In genomic region chr14:92794547-92794941, GRCh38 we compare ENCODE assay signal across 8 cellular contexts. TPM values are rescaled to one million over a fixed set of nuclear protein-coding genes. Genes with fewer than 3 reads are reported as not detected.
A peak's percentile ranks its signal among the peaks of the same experiment; 100 is the strongest.
DNase-seq lines count a peak whose midpoint lies in the region; ATAC-seq lines count a peak whose summit lies in the region.

No MANE protein-coding gene starts in this region.

- peak overlapping the region; percentile 95 to 97 for H3K4me3 Mint-ChIP-seq in stimulated activated naive CD8-positive, alpha-beta T cell treated with anti-CD3 and anti-CD28 coated beads, Interleukin-15, amount 100 ng/mL, for 72 hours

- ATAC-seq in stimulated activated naive CD8-positive, alpha-beta T cell treated with anti-CD3 and anti-CD28 coated beads, Interleukin-15, amount 100 ng/mL, for 72 hours: no peak
- no peak for ATAC-seq in GM18873 (IDR thresholded peaks at IDR 0.05; ENCODE audit: low FRiP score, unreplicated experiment)

- H3K27me3 Mint-ChIP-seq in stimulated activated naive CD8-positive, alpha-beta T cell treated with anti-CD3 and anti-CD28 coated beads, Interleukin-15, amount 100 ng/mL, for 72 hours: no peaks in the 10 kb centered on the region

- peaks cover 46% of the 10 kb centered on the region for H3K4me1 Mint-ChIP-seq in stimulated activated naive CD8-positive, alpha-beta T cell treated with anti-CD3 and anti-CD28 coated beads, Interleukin-15, amount 100 ng/mL, for 72 hours

- DNase-seq in GM03348 (ENCODE audit: low spot score): peak; percentile 31
- peak; percentile 45 for DNase-seq in amniotic epithelial cell (ENCODE audit: low read depth)
- DNase-seq in stimulated activated naive CD8-positive, alpha-beta T cell treated with anti-CD3 and anti-CD28 coated beads, Interleukin-15, amount 100 ng/mL, for 72 hours: peak in 1 of 2 donors; percentile 21
- DNase-seq in HCEC 1CT: no peak
- DNase-seq in SKM-1 (lab: John Stamatoyannopoulos, UW; ENCODE audit: unreplicated experiment): no peak

- H3K27ac ChIP-seq in HUES64 (ENCODE audit: low read depth, low read length) (peak overlapping the region; percentile 82), iPS-20b (ENCODE audit: low read length) (no peak overlapping the region)

- peaks cover 21% of the 10 kb centered on the region for H3K36me3 ChIP-seq in HUES64 (ENCODE audit: insufficient read depth, low read length)
- H3K36me3 ChIP-seq in iPS-20b (ENCODE audit: insufficient read depth, low read depth, low read length): peaks cover 15% of the 10 kb centered on the region

- H3K9ac ChIP-seq in HUES64 (ENCODE audit: low read depth, low read length): peak overlapping the region; percentile 88
- H3K9ac ChIP-seq in iPS-20b (ENCODE audit: low read depth, low read length): peak overlapping the region; percentile 96

- WGBS in HUES64: 2% methylated on average over 16 of the region's 20 CpGs

- 0 out of 2 replicates have a peak, but pooled peaks cover 5% of the 10 kb centered on the region for H3K4me1 ChIP-seq in HUES64 (ENCODE audit: insufficient read depth, low read length)
- no peaks in the 10 kb centered on the region for H3K4me1 ChIP-seq in iPS-20b (ENCODE audit: insufficient read depth, low read length)

- H3K27me3 ChIP-seq in HUES64 (ENCODE audit: insufficient read depth, low read length): no peaks in the 10 kb centered on the region
- no peaks in the 10 kb centered on the region; the same call in 1 of the 2 replicates for H3K27me3 ChIP-seq in iPS-20b (ENCODE audit: insufficient read depth, low read length)

- H3K4me3 ChIP-seq in HUES64 (ENCODE audit: low read length): peak overlapping the region; percentile 97
- peak overlapping the region; percentile 98 for H3K4me3 ChIP-seq in iPS-20b (ENCODE audit: low read length)

- peak overlapping the region; percentile 97 to 99 for H3K27ac Mint-ChIP-seq in stimulated activated naive CD8-positive, alpha-beta T cell treated with anti-CD3 and anti-CD28 coated beads, Interleukin-15, amount 100 ng/mL, for 72 hours

- H3K9me3 ChIP-seq in HUES64 (ENCODE audit: insufficient read depth, low read depth, low read length) (peaks cover 6% of the 10 kb centered on the region; the same call in 1 of the 2 replicates), iPS-20b (ENCODE audit: insufficient read depth, low read depth, low read length) (peaks cover 3% of the 10 kb centered on the region; the same call in 1 of the 2 replicates)

- peaks cover 20 to 31% of the 10 kb centered on the region in 2 donors for H3K9me3 Mint-ChIP-seq in stimulated activated naive CD8-positive, alpha-beta T cell treated with anti-CD3 and anti-CD28 coated beads, Interleukin-15, amount 100 ng/mL, for 72 hours

RNA-seq across cellular contexts. Expression of gene GOLGA5, which starts 0.4 kb away (rescaled TPM):
- 24.2 TPM for polyA plus RNA-seq in HUES64 (2013, experiment 1 of 2)
- polyA plus RNA-seq in HUES64 (2013, experiment 2 of 2): 27.7 TPM

RNA-seq across cellular contexts. Expression of gene LGMN, which starts 46.1 kb away (rescaled TPM):
- 43.2 TPM for polyA plus RNA-seq in HUES64 (2013, experiment 1 of 2)
- polyA plus RNA-seq in HUES64 (2013, experiment 2 of 2): 54.1 TPM

Comparison
In these comparisons a context has a peak if more than half of its experiments do, and no peak if none do; other contexts are left out.
1. DNase-seq: peak in GM03348 (single experiment) and amniotic epithelial cell (single experiment); none in HCEC 1CT (single experiment) and SKM-1 (single experiment).